1 cellular context compared by ENCODE assay signal in the genomic region with DNA sequence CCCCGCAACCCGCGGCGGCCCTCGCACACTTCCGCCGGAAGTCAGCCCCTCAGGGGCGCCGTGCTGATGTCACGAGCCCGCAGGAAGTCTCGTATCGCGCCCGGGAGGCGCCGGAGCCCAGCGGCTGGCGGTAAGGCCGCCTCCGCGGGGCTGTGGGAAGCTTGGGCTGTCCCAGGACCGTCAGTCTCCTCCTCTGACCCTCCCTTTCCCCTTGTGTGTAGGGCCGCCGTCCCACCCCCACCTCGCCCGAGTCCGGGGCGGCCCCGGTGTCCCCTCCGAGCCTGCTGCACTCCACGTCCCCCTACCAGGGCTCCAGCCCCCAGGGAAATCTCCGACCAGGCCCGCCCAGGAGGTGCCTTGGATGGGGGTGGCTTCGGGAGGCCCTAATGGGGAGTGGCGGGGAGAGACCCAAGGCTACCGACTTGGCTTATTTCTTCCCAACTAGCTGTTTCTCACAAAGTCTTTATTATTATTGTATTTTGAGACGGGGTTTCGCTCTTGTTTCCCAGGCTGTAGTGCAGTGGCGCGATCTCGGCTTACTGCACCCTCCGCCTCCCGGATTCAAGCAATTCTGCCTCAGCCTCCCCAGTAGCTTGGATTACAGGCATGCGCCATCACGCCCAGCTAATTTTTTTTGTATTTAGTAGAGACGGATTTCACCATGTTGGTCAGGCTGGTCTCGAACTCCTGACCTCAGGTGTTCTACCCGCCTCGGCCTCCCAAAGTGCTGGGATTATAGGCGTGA.
TF ChIP-seq lines count a peak whose summit lies in the region.

TSS of gene ZDHHC4 (plus strand) at position 86 of the 745 bp plus-strand sequence. CDS start 3,108 bp downstream, outside the sequence.

TF ChIP-seq in HEK293, 187 proteins besides CTCF, POLR2A, EP300 and RAD21 (continued from another document):
- TF ChIP-seq ZNF792 (tag by site-specific recombination; IDR thresholded peaks at IDR 0.05) (no peak), ZNF146 (tag by site-specific recombination; IDR thresholded peaks at IDR 0.05) (no peak), PRDM10 (tag by site-specific recombination; IDR thresholded peaks at IDR 0.05) (peak; percentile 92), ZFHX2 (tag by site-specific recombination; conservative IDR thresholded peaks at IDR 0.05) (peak; percentile 67), ZNF121 (tag by site-specific recombination; IDR thresholded peaks at IDR 0.05) (no peak), ZNF544 (tag by site-specific recombination; IDR thresholded peaks at IDR 0.05) (no peak), MEIS1 (CRISPR knock-in tag; IDR thresholded peaks at IDR 0.05; ENCODE audit: borderline replicate concordance) (no peak), ZNF350 (tag by site-specific recombination; IDR thresholded peaks at IDR 0.05) (no peak), ZNF837 (tag by site-specific recombination; IDR thresholded peaks at IDR 0.05) (no peak), ZNF26 (tag by site-specific recombination; IDR thresholded peaks at IDR 0.05) (no peak), PRDM1 (tag by site-specific recombination; IDR thresholded peaks at IDR 0.05) (no peak), ZNF10 (tag by site-specific recombination; IDR thresholded peaks at IDR 0.05) (no peak), EGR2 (tag by site-specific recombination; IDR thresholded peaks at IDR 0.05; ENCODE audit: low read depth) (peak; percentile 64), ZNF211 (tag by site-specific recombination; IDR thresholded peaks at IDR 0.05; ENCODE audit: low read depth) (no peak), ZNF157 (tag by site-specific recombination; IDR thresholded peaks at IDR 0.05) (no peak), WT1 (tag by site-specific recombination; IDR thresholded peaks at IDR 0.05) (peak; percentile 67), ZNF23 (tag by site-specific recombination; IDR thresholded peaks at IDR 0.05; ENCODE audit: borderline replicate concordance) (no peak), ZNF155 (tag by site-specific recombination; IDR thresholded peaks at IDR 0.05) (no peak), ZNF660 (tag by site-specific recombination; IDR thresholded peaks at IDR 0.05) (peak; percentile 48; the same call in 1 of the 2 replicates), RBAK (tag by site-specific recombination; IDR thresholded peaks at IDR 0.05) (no peak), KLF10 (tag by site-specific recombination; IDR thresholded peaks at IDR 0.05) (0 out of 2 replicates have a peak, but pooled peaks have one; percentile 19), ZBTB8A (tag by site-specific recombination; IDR thresholded peaks at IDR 0.05) (peak; percentile 100)
- TF ChIP-seq, protein P1, sequence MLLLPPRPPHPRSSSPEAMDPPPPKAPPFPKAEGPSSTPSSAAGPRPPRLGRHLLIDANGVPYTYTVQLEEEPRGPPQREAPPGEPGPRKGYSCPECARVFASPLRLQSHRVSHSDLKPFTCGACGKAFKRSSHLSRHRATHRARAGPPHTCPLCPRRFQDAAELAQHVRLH (tag by site-specific recombination; IDR thresholded peaks at IDR 0.05), result no peak
- TF ChIP-seq, protein P2, sequence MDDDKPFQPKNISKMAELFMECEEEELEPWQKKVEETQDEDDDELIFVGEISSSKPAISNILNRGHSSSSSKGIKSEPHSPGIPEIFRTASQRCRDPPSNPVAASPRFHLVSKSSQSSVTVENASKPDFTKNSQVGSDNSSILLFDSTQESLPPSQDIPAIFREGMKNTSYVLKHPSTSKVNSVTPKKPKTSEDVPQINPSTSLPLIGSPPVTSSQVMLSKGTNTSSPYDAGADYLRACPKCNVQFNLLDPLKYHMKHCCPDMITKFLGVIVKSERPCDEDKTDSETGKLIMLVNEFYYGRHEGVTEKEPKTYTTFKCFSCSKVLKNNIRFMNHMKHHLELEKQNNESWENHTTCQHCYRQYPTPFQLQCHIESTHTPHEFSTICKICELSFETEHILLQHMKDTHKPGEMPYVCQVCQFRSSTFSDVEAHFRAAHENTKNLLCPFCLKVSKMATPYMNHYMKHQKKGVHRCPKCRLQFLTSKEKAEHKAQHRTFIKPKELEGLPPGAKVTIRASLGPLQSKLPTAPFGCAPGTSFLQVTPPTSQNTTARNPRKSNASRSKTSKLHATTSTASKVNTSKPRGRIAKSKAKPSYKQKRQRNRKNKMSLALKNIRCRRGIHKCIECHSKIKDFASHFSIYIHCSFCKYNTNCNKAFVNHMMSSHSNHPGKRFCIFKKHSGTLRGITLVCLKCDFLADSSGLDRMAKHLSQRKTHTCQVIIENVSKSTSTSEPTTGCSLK (tag by site-specific recombination; IDR thresholded peaks at IDR 0.05), result no peak
- TF ChIP-seq, protein P3, sequence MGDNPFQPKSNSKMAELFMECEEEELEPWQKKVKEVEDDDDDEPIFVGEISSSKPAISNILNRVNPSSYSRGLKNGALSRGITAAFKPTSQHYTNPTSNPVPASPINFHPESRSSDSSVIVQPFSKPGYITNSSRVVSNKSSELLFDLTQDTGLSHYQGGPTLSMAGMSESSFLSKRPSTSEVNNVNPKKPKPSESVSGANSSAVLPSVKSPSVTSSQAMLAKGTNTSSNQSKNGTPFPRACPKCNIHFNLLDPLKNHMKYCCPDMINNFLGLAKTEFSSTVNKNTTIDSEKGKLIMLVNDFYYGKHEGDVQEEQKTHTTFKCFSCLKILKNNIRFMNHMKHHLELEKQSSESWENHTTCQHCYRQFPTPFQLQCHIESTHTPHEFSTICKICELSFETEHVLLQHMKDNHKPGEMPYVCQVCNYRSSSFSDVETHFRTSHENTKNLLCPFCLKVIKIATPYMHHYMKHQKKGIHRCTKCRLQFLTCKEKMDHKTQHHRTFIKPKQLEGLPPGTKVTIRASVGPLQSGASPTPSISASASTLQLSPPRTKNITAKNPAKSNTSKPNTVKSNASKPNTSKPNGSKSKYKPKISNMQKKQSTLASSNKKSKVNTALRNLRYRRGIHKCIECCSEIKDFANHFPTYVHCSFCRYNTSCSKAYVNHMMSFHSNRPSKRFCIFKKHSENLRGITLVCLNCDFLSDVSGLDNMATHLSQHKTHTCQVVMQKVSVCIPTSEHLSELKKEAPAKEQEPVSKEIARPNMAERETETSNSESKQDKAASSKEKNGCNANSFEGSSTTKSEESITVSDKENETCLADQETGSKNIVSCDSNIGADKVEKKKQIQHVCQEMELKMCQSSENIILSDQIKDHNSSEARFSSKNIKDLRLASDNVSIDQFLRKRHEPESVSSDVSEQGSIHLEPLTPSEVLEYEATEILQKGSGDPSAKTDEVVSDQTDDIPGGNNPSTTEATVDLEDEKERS (tag by site-specific recombination; IDR thresholded peaks at IDR 0.05), result no peak
- TF ChIP-seq, protein P4, sequence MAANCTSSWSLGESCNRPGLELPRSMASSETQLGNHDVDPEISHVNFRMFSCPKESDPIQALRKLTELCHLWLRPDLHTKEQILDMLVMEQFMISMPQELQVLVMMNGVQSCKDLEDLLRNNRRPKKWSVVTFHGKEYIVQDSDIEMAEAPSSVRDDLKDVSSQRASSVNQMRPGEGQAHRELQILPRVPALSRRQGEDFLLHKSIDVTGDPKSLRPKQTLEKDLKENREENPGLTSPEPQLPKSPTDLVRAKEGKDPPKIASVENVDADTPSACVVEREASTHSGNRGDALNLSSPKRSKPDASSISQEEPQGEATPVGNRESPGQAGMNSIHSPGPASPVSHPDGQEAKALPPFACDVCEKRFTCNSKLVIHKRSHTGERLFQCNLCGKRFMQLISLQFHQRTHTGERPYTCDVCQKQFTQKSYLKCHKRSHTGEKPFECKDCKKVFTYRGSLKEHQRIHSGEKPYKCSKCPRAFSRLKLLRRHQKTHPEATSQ (tag by site-specific recombination; IDR thresholded peaks at IDR 0.05), result no peak
- TF ChIP-seq, protein P5, sequence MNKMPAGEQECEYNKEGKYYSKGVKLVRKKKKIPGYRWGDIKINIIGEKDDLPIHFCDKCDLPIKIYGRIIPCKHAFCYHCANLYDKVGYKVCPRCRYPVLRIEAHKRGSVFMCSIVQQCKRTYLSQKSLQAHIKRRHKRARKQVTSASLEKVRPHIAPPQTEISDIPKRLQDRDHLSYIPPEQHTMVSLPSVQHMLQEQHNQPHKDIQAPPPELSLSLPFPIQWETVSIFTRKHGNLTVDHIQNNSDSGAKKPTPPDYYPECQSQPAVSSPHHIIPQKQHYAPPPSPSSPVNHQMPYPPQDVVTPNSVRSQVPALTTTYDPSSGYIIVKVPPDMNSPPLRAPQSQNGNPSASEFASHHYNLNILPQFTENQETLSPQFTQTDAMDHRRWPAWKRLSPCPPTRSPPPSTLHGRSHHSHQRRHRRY (tag by site-specific recombination; IDR thresholded peaks at IDR 0.05), result no peak
